In the genomic region with DNA sequence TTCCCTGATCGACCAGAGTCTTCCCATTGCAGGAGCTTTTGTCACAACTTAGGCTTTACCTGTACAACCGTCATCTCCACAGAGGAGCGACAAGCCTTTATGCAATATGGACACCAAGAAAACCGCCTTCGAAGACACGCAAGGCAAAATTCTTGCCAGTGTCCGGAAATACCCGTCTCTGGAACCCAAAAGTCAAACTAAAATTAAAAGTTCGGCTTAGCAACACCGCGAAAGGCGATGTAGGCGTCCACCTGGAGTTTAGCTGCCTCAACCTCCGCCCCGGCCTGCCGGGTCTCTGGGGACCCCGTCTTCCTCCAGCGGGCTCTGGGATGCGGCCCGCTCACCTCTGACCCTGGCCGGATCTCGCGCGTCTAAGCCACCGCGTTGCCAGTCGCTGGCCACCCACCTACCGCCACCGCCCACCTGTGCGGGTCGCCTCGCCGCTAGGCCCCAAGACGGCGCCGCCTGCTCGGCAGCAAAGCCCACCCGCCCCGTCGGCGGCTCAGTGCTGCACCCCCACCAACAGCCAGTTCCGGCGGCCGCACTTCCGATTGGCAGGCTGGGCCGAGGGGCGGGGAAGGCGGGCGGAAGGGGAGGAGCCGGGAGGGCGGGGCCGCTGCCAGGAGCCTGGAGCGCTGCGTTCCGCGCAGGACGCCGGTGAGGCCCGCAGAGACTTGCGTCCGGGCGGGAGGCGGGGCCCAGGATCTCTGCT, we compare ENCODE assay signal across 8 cellular contexts. TPM values are rescaled to one million over a fixed set of nuclear protein-coding genes. Genes with fewer than 3 reads are reported as not detected.
DNase-seq lines count a peak whose midpoint lies in the region; ATAC-seq and TF ChIP-seq lines count a peak whose summit lies in the region.

Gene SUPT20H, minus strand, starts transcription at position 553 of the 712 bp plus-strand sequence. CDS start 8,198 bp downstream, outside the sequence.

- peak; percentile 83 to 85 for DNase-seq in NCI-H187 (lab: John Stamatoyannopoulos, UW)
- peak; percentile 89 to 96 (median 93) for DNase-seq in T-helper 17 cell
- peak; percentile 36 to 93 (median 86) for DNase-seq in amygdala (lab: John Stamatoyannopoulos, UW)
- peak; percentile 94 for DNase-seq in left ventricle myocardium inferior
- peak; percentile 90 for DNase-seq in prostate gland (ENCODE audit: low spot score)
- peak; percentile 95 for DNase-seq in ureter (ENCODE audit: low spot score)

- peak; percentile 79 for TF ChIP-seq POLR2A in prostate gland (IDR thresholded peaks at IDR 0.05)

- H3K27me3 ChIP-seq in left ventricle myocardium inferior (ENCODE audit: low read depth) = no peaks in the 10 kb centered on the region
- no peaks in the 10 kb centered on the region for H3K27me3 ChIP-seq in prostate gland (replicated peaks; ENCODE audit: insufficient read depth)

- TF ChIP-seq CTCF in left ventricle myocardium inferior (IDR thresholded peaks at IDR 0.05; ENCODE audit: borderline replicate concordance) = no peak
- TF ChIP-seq CTCF in prostate gland (IDR thresholded peaks at IDR 0.05) = no peak

- peak; percentile 83 for ATAC-seq in GM18499 (IDR thresholded peaks at IDR 0.05; ENCODE audit: insufficient read depth, unreplicated experiment)
- peak; percentile 98 for ATAC-seq in HG02885 (IDR thresholded peaks at IDR 0.05; ENCODE audit: poor library complexity, unreplicated experiment)
- peak; percentile 94 for ATAC-seq in T-helper 17 cell

- under 1% methylated on average over 62 of the region's 63 CpGs for WGBS in prostate gland

- no peaks in the 10 kb centered on the region for H3K36me3 Mint-ChIP-seq in T-helper 17 cell (ENCODE audit: low read depth)

- intact Hi-C loops in left ventricle myocardium inferior (cut with micrococcal nuclease) (no loop called here), prostate gland (cut with DNase I) (no loop called here)

- H3K9me3 ChIP-seq in T-helper 17 cell (ENCODE audit: control insufficient read depth, low read length, poor library complexity, severe bottlenecking) (no peaks in the 10 kb centered on the region), left ventricle myocardium inferior (replicated peaks) (no peaks in the 10 kb centered on the region), prostate gland (no peaks in the 10 kb centered on the region)

- peaks cover 34% of the 10 kb centered on the region for H3K4me1 ChIP-seq in left ventricle myocardium inferior
- no peaks in the 10 kb centered on the region for H3K4me1 ChIP-seq in prostate gland (replicated peaks)

- no peaks in the 10 kb centered on the region for H3K27me3 Mint-ChIP-seq in T-helper 17 cell

- peak within 1 kb of the TSS; percentile 94 for H3K27ac ChIP-seq in left ventricle myocardium inferior (replicated peaks)
- H3K27ac ChIP-seq in prostate gland = peak within 1 kb of the TSS; percentile 85 to 88

- H3K36me3 ChIP-seq in left ventricle myocardium inferior (no peaks in the 10 kb centered on the region), prostate gland (no peaks in the 10 kb centered on the region)

- peaks cover 26% of the 10 kb centered on the region for H3K4me1 Mint-ChIP-seq in T-helper 17 cell

- peak within 1 kb of the TSS; percentile 93 for H3K4me3 Mint-ChIP-seq in T-helper 17 cell

- H3K4me3 ChIP-seq in left ventricle myocardium inferior (peak within 1 kb of the TSS; percentile 85), prostate gland (peak within 1 kb of the TSS; percentile 88 to 92)

- peak within 1 kb of the TSS; percentile 97 for H3K27ac Mint-ChIP-seq in T-helper 17 cell

RNA-seq across cellular contexts. Expression of gene SUPT20H, which starts in this region (rescaled TPM):
- total RNA-seq in T-helper 17 cell = 10 to 100 TPM; 56.4 to 64.3 TPM
- 27.5 TPM for total RNA-seq in left ventricle myocardium inferior
- 10 to 100 TPM; 32.2 to 57.3 TPM for total RNA-seq in prostate gland
- total RNA-seq in ureter = 100.0 TPM

Comparison
In these comparisons a context has a peak if more than half of its experiments do, and no peak if none do; other contexts are left out.
1. Peak in every context shown above with its lines: DNase-seq, ATAC-seq, H3K4me3 ChIP-seq and H3K27ac ChIP-seq.